9 cellular contexts compared by ENCODE assay signal in the genomic region with DNA sequence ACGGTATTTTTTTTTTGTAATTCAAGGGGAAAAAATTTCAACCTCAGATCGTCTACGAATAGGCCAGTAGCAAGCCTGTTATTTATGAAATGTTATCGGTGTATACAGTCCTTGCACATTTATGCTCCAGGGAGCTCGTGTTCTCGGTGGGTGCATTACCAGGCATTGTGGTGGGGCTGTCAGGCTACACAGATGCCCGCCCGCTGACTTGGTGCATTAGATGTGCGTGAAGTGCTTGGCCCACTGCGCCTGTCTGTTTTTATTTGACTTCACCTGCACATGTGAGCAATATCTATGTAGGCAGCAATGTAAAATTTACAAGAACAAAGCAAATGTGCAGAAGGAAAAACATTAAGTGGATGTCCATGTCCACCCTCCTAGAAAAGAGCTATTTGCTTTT. TPM values are rescaled to one million over a fixed set of nuclear protein-coding genes. Genes with fewer than 3 reads are reported as not detected.
DNase-seq lines count a peak whose midpoint lies in the region; TF ChIP-seq lines count a peak whose summit lies in the region.
"Had no signal": no experiment of that assay in that cellular context is flagged by ENCODE, and none has a peak within 500 bp of the region (broad histone marks: within the 10 kb centered on the region; RNA-seq: fewer than 3 reads in every experiment).

No MANE protein-coding gene starts in this region.

- H3K79me2 ChIP-seq in OCI-LY3 (ENCODE audit: low read length) (peaks cover 77% of the 10 kb centered on the region), osteoblast (ENCODE audit: insufficient read depth, low read length) (peaks cover 68% of the 10 kb centered on the region)

- H3K9me3 ChIP-seq in BLaER1 treated with 17β-estradiol and CSF1 and Interleukin-3, amounts not matched to agents 10 nM and 100 nM (replicated peaks in 1 of 11) = peaks cover 0 to 9% (median 0%) of the 10 kb centered on the region in 11 experiments; a peak in 8 of 22 replicates
- no peaks in the 10 kb centered on the region for H3K9me3 ChIP-seq in OCI-LY3 (ENCODE audit: insufficient read depth, low read length)
- no peaks in the 10 kb centered on the region for H3K9me3 ChIP-seq in effector memory CD4-positive, alpha-beta T cell (ENCODE audit: control insufficient read depth, low read length)
- no peaks in the 10 kb centered on the region for H3K9me3 ChIP-seq in osteoblast (ENCODE audit: low read depth, low read length)

- H3K27ac ChIP-seq in BLaER1 treated with 17β-estradiol and CSF1 and Interleukin-3, amounts not matched to agents 10 nM and 100 nM = peak overlapping the region in 7 of 11 experiments; percentile 89 to 93 (median 92); a peak in 11 of 22 replicates
- H3K27ac ChIP-seq in OCI-LY3 (ENCODE audit: low read length) = no peak overlapping the region
- H3K27ac ChIP-seq in effector memory CD4-positive, alpha-beta T cell (ENCODE audit: insufficient read depth, low read length, poor library complexity, severe bottlenecking) = peak overlapping the region; percentile 94
- peak overlapping the region; percentile 86 for H3K27ac ChIP-seq in osteoblast (ENCODE audit: low read depth, low read length)

- no peaks in the 10 kb centered on the region for H3K27me3 ChIP-seq in BLaER1 treated with 17β-estradiol and CSF1 and Interleukin-3, amounts not matched to agents 10 nM and 100 nM
- H3K27me3 ChIP-seq in OCI-LY3 (ENCODE audit: low read depth, low read length) = no peaks in the 10 kb centered on the region
- H3K27me3 ChIP-seq in effector memory CD4-positive, alpha-beta T cell (replicated peaks; ENCODE audit: control insufficient read depth, insufficient read depth, low read length, poor library complexity, severe bottlenecking) = no peaks in the 10 kb centered on the region
- H3K27me3 ChIP-seq in osteoblast (ENCODE audit: insufficient read depth, low read length) = no peaks in the 10 kb centered on the region

- H3K9ac ChIP-seq in BLaER1 treated with 17β-estradiol and CSF1 and Interleukin-3, amounts not matched to agents 10 nM and 100 nM = peak overlapping the region; percentile 45 to 98 (median 95); a peak in 20 of 22 replicates
- H3K9ac ChIP-seq in OCI-LY3 (ENCODE audit: low read length) = no peak overlapping the region

- H2AFZ ChIP-seq in OCI-LY3 (ENCODE audit: low read depth, low read length) (no peak overlapping the region), osteoblast (ENCODE audit: low read length) (no peak overlapping the region)

- H3K4me2 ChIP-seq in BLaER1 treated with 17β-estradiol and CSF1 and Interleukin-3, amounts not matched to agents 10 nM and 100 nM = peak overlapping the region; percentile 93 to 100 (median 99)
- H3K4me2 ChIP-seq in OCI-LY3 (ENCODE audit: low read length) = peak overlapping the region; percentile 93
- H3K4me2 ChIP-seq in osteoblast (ENCODE audit: insufficient read depth, low read length) = peak overlapping the region; percentile 95

- H4K20me1 ChIP-seq in BLaER1 treated with 17β-estradiol and CSF1 and Interleukin-3, amounts not matched to agents 10 nM and 100 nM = peaks cover 59 to 73% (median 69%) of the 10 kb centered on the region in 11 experiments; a peak in 21 of 22 replicates
- peaks cover 36% of the 10 kb centered on the region for H4K20me1 ChIP-seq in OCI-LY3 (ENCODE audit: insufficient read depth, low read length)
- peaks cover 31% of the 10 kb centered on the region for H4K20me1 ChIP-seq in osteoblast (ENCODE audit: insufficient read depth, low read length)

- TF ChIP-seq CTCF in OCI-LY3 (IDR thresholded peaks at IDR 0.05; ENCODE audit: low read depth, low read length) (no peak), osteoblast (IDR thresholded peaks at IDR 0.05; ENCODE audit: extremely low read depth, low read depth, low read length) (no peak)

- no peak for DNase-seq in effector memory CD4-positive, alpha-beta T cell
- DNase-seq in osteoblast (ENCODE audit: insufficient read length, low spot score, missing footprints) (no peak), globus pallidus (ENCODE audit: low spot score) (no peak), CD1c-positive myeloid dendritic cell (ENCODE audit: extremely low spot score) (no peak), NCI-H2107 (lab: John Stamatoyannopoulos, UW) (no peak), NCI-H2171 (lab: John Stamatoyannopoulos, UW) (no peak)
- DNase-seq: amygdala had no signal

- H3K4me1 ChIP-seq in BLaER1 treated with 17β-estradiol and CSF1 and Interleukin-3, amounts not matched to agents 10 nM and 100 nM = peaks cover 42 to 69% (median 65%) of the 10 kb centered on the region in 10 experiments
- H3K4me1 ChIP-seq in OCI-LY3 (ENCODE audit: low read length) (peaks cover 13% of the 10 kb centered on the region), osteoblast (ENCODE audit: insufficient read depth, low read length) (peaks cover 13% of the 10 kb centered on the region)
- H3K4me1 ChIP-seq in effector memory CD4-positive, alpha-beta T cell (ENCODE audit: control insufficient read depth, insufficient read depth, low read length, poor library complexity, severe bottlenecking) = peaks cover 25% of the 10 kb centered on the region

- peaks cover 0 to 16% (median 10%) of the 10 kb centered on the region in 11 experiments; a peak in 14 of 22 replicates for H3K36me3 ChIP-seq in BLaER1 treated with 17β-estradiol and CSF1 and Interleukin-3, amounts not matched to agents 10 nM and 100 nM
- H3K36me3 ChIP-seq in OCI-LY3 (replicated peaks; ENCODE audit: low read depth, low read length) (no peaks in the 10 kb centered on the region), osteoblast (ENCODE audit: insufficient read depth, low read length) (no peaks in the 10 kb centered on the region)
- H3K36me3 ChIP-seq in effector memory CD4-positive, alpha-beta T cell (ENCODE audit: control insufficient read depth, insufficient read depth, low read length) = peaks cover 6% of the 10 kb centered on the region

- peak overlapping the region; percentile 91 to 99 (median 98) for H3K4me3 ChIP-seq in BLaER1 treated with 17β-estradiol and CSF1 and Interleukin-3, amounts not matched to agents 10 nM and 100 nM
- H3K4me3 ChIP-seq in OCI-LY3 (ENCODE audit: low read length) (peak overlapping the region; percentile 94), osteoblast (ENCODE audit: insufficient read depth, low read length) (peak overlapping the region; percentile 86)
- H3K4me3 ChIP-seq in effector memory CD4-positive, alpha-beta T cell (ENCODE audit: insufficient read depth, low read depth, low read length, poor library complexity, severe bottlenecking) = no peak overlapping the region

RNA-seq across cellular contexts. Expression of gene FOXK1, which starts 2.7 kb away (rescaled TPM):
- 26.2 and 31.8 TPM in 2 replicates for total RNA-seq in osteoblast
